Comparison of ENCODE assay signal across 18 cellular contexts in the genomic region with DNA sequence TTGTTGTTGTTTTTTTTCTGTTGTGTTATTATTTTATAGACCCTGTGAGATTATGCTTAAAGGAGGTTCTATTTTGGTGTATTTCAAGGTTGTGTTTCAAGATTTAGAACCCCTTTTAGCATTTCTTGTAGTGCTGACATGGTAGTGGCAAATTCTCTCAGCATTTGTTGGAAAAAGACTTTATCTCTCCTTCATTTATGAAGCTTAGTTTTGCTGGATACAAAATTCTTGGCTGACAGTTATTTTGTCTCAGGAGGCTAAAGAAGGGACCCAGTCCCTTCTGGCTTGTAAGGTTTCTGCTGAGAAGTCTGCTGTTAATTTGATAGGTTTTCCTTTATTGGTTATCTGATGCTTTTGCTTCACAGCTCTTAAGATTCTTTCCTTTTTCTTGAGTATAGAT.
"Had no signal": no experiment of that assay in that cellular context is flagged by ENCODE, and none has a peak within 500 bp of the region (broad histone marks: within the 10 kb centered on the region; RNA-seq: fewer than 3 reads in every experiment).

No MANE protein-coding gene starts in this region.

- H3K4me1 ChIP-seq: neural progenitor cell, pancreas, parathyroid adenoma, prostate gland, psoas muscle, right atrium auricular region, right lobe of liver, spleen had no signal

- H3K4me3 ChIP-seq: neural progenitor cell, ovary, pancreas, prostate gland, psoas muscle, right atrium auricular region, right lobe of liver, sigmoid colon, skin epidermis, smooth muscle cell, spleen had no signal

- H3K9me3 ChIP-seq: neutrophil, ovary, pancreas, prostate gland, right lobe of liver, sigmoid colon had no signal

- H3K27ac ChIP-seq: neural progenitor cell, neutrophil, ovary, pancreas, parathyroid adenoma, prostate gland, psoas muscle, right atrium auricular region, right lobe of liver, sigmoid colon, skin epidermis, spleen had no signal

- ATAC-seq: naive thymus-derived CD8-positive, alpha-beta T cell; natural killer cell; natural killer cell treated with Interleukin-12 subunit alpha and Interleukin-12 subunit beta and Interleukin-15 and Interleukin-18, amount 100 ng/mL, for 72 hours; pancreas; psoas muscle; right cardiac atrium; right lobe of liver; sciatic nerve had no signal

- H3K36me3 ChIP-seq: neural progenitor cell, neutrophil, ovary, pancreas, prostate gland, right atrium auricular region, right lobe of liver, sigmoid colon, spleen had no signal
